Comparison of ENCODE assay signal across 1 cellular context in the genomic region with DNA sequence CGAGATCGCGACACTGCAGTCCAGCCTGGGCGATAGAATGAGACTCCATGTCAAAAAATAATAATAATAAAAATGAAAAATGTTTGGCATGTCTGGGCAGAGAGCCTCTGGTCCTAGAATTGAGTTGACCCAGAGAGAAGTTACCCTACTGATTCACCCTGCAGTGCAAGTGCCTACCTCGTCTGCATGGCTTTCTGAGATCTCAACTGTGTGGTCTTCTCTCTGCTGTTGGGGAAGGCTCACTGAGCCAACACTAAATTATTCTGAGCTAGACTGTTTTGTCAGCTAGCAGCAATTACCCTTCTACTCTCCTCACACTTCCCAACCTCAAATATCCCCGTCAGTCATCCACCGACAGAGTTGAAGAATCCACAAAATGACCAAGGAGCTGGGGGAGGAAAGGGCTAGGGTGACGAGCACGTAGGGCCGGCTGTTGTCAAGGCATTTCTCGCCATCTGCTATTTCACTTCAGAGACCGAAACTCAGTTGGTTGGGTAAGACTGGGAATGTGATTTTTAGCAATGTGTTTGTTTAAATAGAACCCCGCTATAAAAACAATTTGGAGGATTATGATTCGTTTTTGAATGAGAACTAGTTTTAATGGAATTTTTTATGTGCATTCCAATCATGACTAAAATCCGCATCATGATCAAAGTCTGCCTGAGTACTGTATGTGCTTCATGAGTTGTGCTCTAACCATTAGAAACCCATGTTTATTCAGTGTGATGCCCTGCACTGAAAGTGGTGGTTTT.
TF ChIP-seq lines count a peak whose summit lies in the region.

No MANE protein-coding gene starts in this region.

TF ChIP-seq in SK-N-SH, 30 proteins besides CTCF, POLR2A, EP300 and RAD21 (continued from another document):
- TF ChIP-seq TAF1 (IDR thresholded peaks at IDR 0.05; ENCODE audit: borderline replicate concordance, low read depth, low read length) (no peak), YY1 (IDR thresholded peaks at IDR 0.05; ENCODE audit: low read depth) (no peak)
